Comparison of ENCODE assay signal across 10 cellular contexts in the genomic region with DNA sequence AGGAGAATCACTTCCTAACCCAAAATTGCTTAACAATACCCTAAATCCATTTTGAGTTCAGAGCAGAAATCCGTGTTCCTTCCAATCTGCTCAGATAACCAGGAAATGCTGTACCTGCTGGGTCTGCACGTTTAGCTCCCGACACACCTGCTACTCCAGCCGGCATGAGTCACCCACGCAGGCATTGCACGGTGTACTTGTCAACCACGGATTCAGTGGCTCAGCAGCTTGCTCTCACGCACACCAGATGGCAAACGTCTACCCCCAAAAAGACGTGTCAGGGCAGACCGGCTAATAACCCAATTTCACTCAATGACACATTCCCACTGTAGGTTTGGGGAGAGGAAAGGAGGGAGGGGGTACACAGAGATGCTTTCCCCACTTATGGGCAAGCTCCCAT.
DNase-seq lines count a peak whose midpoint lies in the region; ATAC-seq lines count a peak whose summit lies in the region.
"Had no signal": no experiment of that assay in that cellular context is flagged by ENCODE, and none has a peak within 500 bp of the region (broad histone marks: within the 10 kb centered on the region; RNA-seq: fewer than 3 reads in every experiment).

No MANE protein-coding gene starts in this region.

- POLR2A ChIA-PET in activated CD4-positive, alpha-beta T cell treated with anti-CD3 and anti-CD28 coated beads, Interleukin-2, amount 10 ng/mL, durations not matched to agents 7 days and 5 days (lab: Charles Lee): no interaction called here

- peaks cover 44% of the 10 kb centered on the region for H3K4me1 Mint-ChIP-seq in activated CD4-positive, alpha-beta T cell treated with anti-CD3 and anti-CD28 coated beads, Interleukin-2, amount 10 ng/mL, durations not matched to agents 7 days and 5 days
- H3K4me1 Mint-ChIP-seq in T-helper 2 cell treated with Interferon-gamma antibody and Interleukin-4, amounts not matched to agents 5 μg/mL and 100 μg/mL, for 36 hours (ENCODE audit: low read depth): peaks cover 32% of the 10 kb centered on the region
- H3K4me1 Mint-ChIP-seq in effector memory CD8-positive, alpha-beta T cell (ENCODE audit: low read depth in 2 of 2): peaks cover 8 to 12% of the 10 kb centered on the region in 2 donors

- H3K27ac Mint-ChIP-seq in activated CD4-positive, alpha-beta T cell treated with anti-CD3 and anti-CD28 coated beads, Interleukin-2, amount 10 ng/mL, durations not matched to agents 7 days and 5 days: peak overlapping the region; percentile 83
- H3K27ac Mint-ChIP-seq in T-helper 2 cell treated with Interferon-gamma antibody and Interleukin-4, amounts not matched to agents 5 μg/mL and 100 μg/mL, for 36 hours: no peak overlapping the region
- no peak overlapping the region for H3K27ac Mint-ChIP-seq in effector memory CD8-positive, alpha-beta T cell
- H3K27ac Mint-ChIP-seq: activated naive CD8-positive, alpha-beta T cell treated with anti-CD3 and anti-CD28 coated beads, Interleukin-2, amount 10 ng/mL, durations not matched to agents 7 days and 5 days; natural killer cell had no signal

- no peaks in the 10 kb centered on the region for H3K9me3 Mint-ChIP-seq in activated CD4-positive, alpha-beta T cell treated with anti-CD3 and anti-CD28 coated beads, Interleukin-2, amount 10 ng/mL, durations not matched to agents 7 days and 5 days
- H3K9me3 Mint-ChIP-seq in T-helper 2 cell treated with Interferon-gamma antibody and Interleukin-4, amounts not matched to agents 5 μg/mL and 100 μg/mL, for 36 hours: no peaks in the 10 kb centered on the region
- H3K9me3 Mint-ChIP-seq in effector memory CD8-positive, alpha-beta T cell: no peaks in the 10 kb centered on the region
- H3K9me3 Mint-ChIP-seq: activated naive CD8-positive, alpha-beta T cell treated with anti-CD3 and anti-CD28 coated beads, Interleukin-2, amount 10 ng/mL, durations not matched to agents 7 days and 5 days; natural killer cell had no signal

- peak; percentile 39 for DNase-seq in AG08396 (ENCODE audit: low spot score)
- peak; percentile 68 for DNase-seq in NCI-H1105 (lab: John Stamatoyannopoulos, UW)
- DNase-seq in activated CD4-positive, alpha-beta T cell treated with anti-CD3 and anti-CD28 coated beads, Interleukin-2, amount 10 ng/mL, durations not matched to agents 7 days and 5 days: no peak
- DNase-seq in left kidney (ENCODE audit: low read depth, low spot score): peak; percentile 37
- DNase-seq in T-helper 2 cell treated with Interferon-gamma antibody and Interleukin-4, amounts not matched to agents 5 μg/mL and 100 μg/mL, for 36 hours (ENCODE audit: low spot score): no peak
- no peak for DNase-seq in effector memory CD8-positive, alpha-beta T cell
- DNase-seq: activated naive CD8-positive, alpha-beta T cell treated with anti-CD3 and anti-CD28 coated beads, Interleukin-2, amount 10 ng/mL, durations not matched to agents 7 days and 5 days; natural killer cell had no signal

- no peaks in the 10 kb centered on the region for H3K36me3 Mint-ChIP-seq in activated CD4-positive, alpha-beta T cell treated with anti-CD3 and anti-CD28 coated beads, Interleukin-2, amount 10 ng/mL, durations not matched to agents 7 days and 5 days (ENCODE audit: low read depth)
- H3K36me3 Mint-ChIP-seq in T-helper 2 cell treated with Interferon-gamma antibody and Interleukin-4, amounts not matched to agents 5 μg/mL and 100 μg/mL, for 36 hours (ENCODE audit: low read depth): no peaks in the 10 kb centered on the region
- no peaks in the 10 kb centered on the region for H3K36me3 Mint-ChIP-seq in effector memory CD8-positive, alpha-beta T cell (ENCODE audit: insufficient read depth)
- H3K36me3 Mint-ChIP-seq: activated naive CD8-positive, alpha-beta T cell treated with anti-CD3 and anti-CD28 coated beads, Interleukin-2, amount 10 ng/mL, durations not matched to agents 7 days and 5 days; natural killer cell had no signal

- CTCF ChIA-PET in activated CD4-positive, alpha-beta T cell treated with anti-CD3 and anti-CD28 coated beads, Interleukin-2, amount 10 ng/mL, durations not matched to agents 7 days and 5 days (lab: Charles Lee): interaction anchor here (0.9 to 1.0 kb wide), 2 partner anchors 75 to 131 kb away, joined by 3 read pairs; no protein-coding TSS in a partner anchor

- H3K27me3 Mint-ChIP-seq in activated CD4-positive, alpha-beta T cell treated with anti-CD3 and anti-CD28 coated beads, Interleukin-2, amount 10 ng/mL, durations not matched to agents 7 days and 5 days: peaks cover 43% of the 10 kb centered on the region
- peaks cover 46% of the 10 kb centered on the region for H3K27me3 Mint-ChIP-seq in T-helper 2 cell treated with Interferon-gamma antibody and Interleukin-4, amounts not matched to agents 5 μg/mL and 100 μg/mL, for 36 hours (ENCODE audit: low read depth)
- H3K27me3 Mint-ChIP-seq in effector memory CD8-positive, alpha-beta T cell: peaks cover 26 to 62% of the 10 kb centered on the region in 2 donors

- ATAC-seq in HG03469 (IDR thresholded peaks at IDR 0.05; ENCODE audit: unreplicated experiment) (no peak), HG03025 (IDR thresholded peaks at IDR 0.05; ENCODE audit: low FRiP score, unreplicated experiment) (no peak)
- no peak for ATAC-seq in effector memory CD8-positive, alpha-beta T cell (replicated peaks)
- ATAC-seq: natural killer cell had no signal

- no peak overlapping the region for H3K4me3 Mint-ChIP-seq in activated CD4-positive, alpha-beta T cell treated with anti-CD3 and anti-CD28 coated beads, Interleukin-2, amount 10 ng/mL, durations not matched to agents 7 days and 5 days
- no peak overlapping the region for H3K4me3 Mint-ChIP-seq in T-helper 2 cell treated with Interferon-gamma antibody and Interleukin-4, amounts not matched to agents 5 μg/mL and 100 μg/mL, for 36 hours
- no peak overlapping the region for H3K4me3 Mint-ChIP-seq in effector memory CD8-positive, alpha-beta T cell
- H3K4me3 Mint-ChIP-seq: natural killer cell had no signal

Comparison
In these comparisons a context has a peak if more than half of its experiments do, and no peak if none do; other contexts are left out.
1. DNase-seq: peak in AG08396 (single experiment), NCI-H1105 (single experiment) and left kidney (single experiment); none in activated CD4-positive, alpha-beta T cell treated with anti-CD3 and anti-CD28 coated beads, Interleukin-2, amount 10 ng/mL, durations not matched to agents 7 days and 5 days (single experiment), T-helper 2 cell treated with Interferon-gamma antibody and Interleukin-4, amounts not matched to agents 5 μg/mL and 100 μg/mL, for 36 hours (single experiment) and effector memory CD8-positive, alpha-beta T cell (0 of 3).